12 cellular contexts compared by ENCODE assay signal in genomic region chr17:7018331-7018964, GRCh38. TPM values are rescaled to one million over a fixed set of nuclear protein-coding genes. Genes with fewer than 3 reads are reported as not detected.
A peak's percentile ranks its signal among the peaks of the same experiment; 100 is the strongest.
DNase-seq lines count a peak whose midpoint lies in the region; ATAC-seq and TF ChIP-seq lines count a peak whose summit lies in the region.
"Had no signal": no experiment of that assay in that cellular context is flagged by ENCODE, and none has a peak within 500 bp of the region (broad histone marks: within the 10 kb centered on the region; RNA-seq: fewer than 3 reads in every experiment).

No MANE protein-coding gene starts in this region.

- POLR2A ChIA-PET in naive thymus-derived CD8-positive, alpha-beta T cell (lab: Charles Lee), result interaction anchor here (1.1 to 10.3 kb wide), 4 partner anchors 8 to 24 kb away, joined by 3 to 81 read pairs (median 3); partner anchors contain the start of gene SLC16A13
- POLR2A ChIA-PET in naive thymus-derived CD4-positive, alpha-beta T cell (lab: Charles Lee), result interaction anchor here (1.2 kb wide), 1 partner anchor 10 kb away, joined by 3 read pairs; no protein-coding TSS in a partner anchor

- H3K4me3 Mint-ChIP-seq in activated CD4-positive, alpha-beta T cell treated with anti-CD3 and anti-CD28 coated beads, Interleukin-2, amount 10 ng/mL, durations not matched to agents 24 days and 14 days, result no peak overlapping the region
- peak overlapping the region in 1 of 10 donors; percentile 1 for H3K4me3 Mint-ChIP-seq in naive thymus-derived CD8-positive, alpha-beta T cell
- peak overlapping the region in 1 of 10 donors; percentile 55 for H3K4me3 Mint-ChIP-seq in naive thymus-derived CD4-positive, alpha-beta T cell
- H3K4me3 Mint-ChIP-seq in chondrocyte (ENCODE audit: unreplicated experiment), result no peak overlapping the region

- peaks cover 29% of the 10 kb centered on the region for H3K36me3 Mint-ChIP-seq in activated CD4-positive, alpha-beta T cell treated with anti-CD3 and anti-CD28 coated beads, Interleukin-2, amount 10 ng/mL, durations not matched to agents 24 days and 14 days (ENCODE audit: low read depth)
- peaks cover 0 to 12% (median 0%) of the 10 kb centered on the region in 3 donors for H3K36me3 Mint-ChIP-seq in naive thymus-derived CD8-positive, alpha-beta T cell
- peaks cover 0 to 19% (median 4%) of the 10 kb centered on the region in 5 donors for H3K36me3 Mint-ChIP-seq in naive thymus-derived CD4-positive, alpha-beta T cell
- H3K36me3 Mint-ChIP-seq in chondrocyte (ENCODE audit: low read depth), result peaks cover 5% of the 10 kb centered on the region

- TF ChIP-seq EP300 in transverse colon (IDR thresholded peaks at IDR 0.05; ENCODE audit: low read depth), result no peak

- H3K9me3 ChIP-seq in transverse colon, result no peaks in the 10 kb centered on the region
- H3K9me3 ChIP-seq in naive thymus-derived CD4-positive, alpha-beta T cell (ENCODE audit: control insufficient read depth in 2 of 3, low read length in 3 of 3), result no peaks in the 10 kb centered on the region

- peak overlapping the region; percentile 50 for H3K27ac Mint-ChIP-seq in activated CD4-positive, alpha-beta T cell treated with anti-CD3 and anti-CD28 coated beads, Interleukin-2, amount 10 ng/mL, durations not matched to agents 24 days and 14 days
- peak overlapping the region in 6 of 10 donors; percentile 29 to 98 (median 61) for H3K27ac Mint-ChIP-seq in naive thymus-derived CD8-positive, alpha-beta T cell
- peak overlapping the region in 4 of 9 donors; percentile 12 to 99 (median 50) for H3K27ac Mint-ChIP-seq in naive thymus-derived CD4-positive, alpha-beta T cell
- no peak overlapping the region for H3K27ac Mint-ChIP-seq in chondrocyte (ENCODE audit: unreplicated experiment)

- no peak for ATAC-seq in naive thymus-derived CD8-positive, alpha-beta T cell
- no peak for ATAC-seq in naive thymus-derived CD4-positive, alpha-beta T cell

- H3K36me3 ChIP-seq in transverse colon, result no peaks in the 10 kb centered on the region
- H3K36me3 ChIP-seq in naive thymus-derived CD4-positive, alpha-beta T cell (ENCODE audit: control insufficient read depth in 2 of 3, insufficient read depth in 3 of 3, low read length in 3 of 3), result peaks cover 0 to 13% (median 0%) of the 10 kb centered on the region in 3 experiments
- H3K36me3 ChIP-seq: cardiac muscle cell had no signal

- DNase-seq in activated CD4-positive, alpha-beta T cell treated with anti-CD3 and anti-CD28 coated beads, Interleukin-2, amount 10 ng/mL, durations not matched to agents 24 days and 14 days, result no peak
- no peak for DNase-seq in activated CD4-positive, alpha-beta T cell treated with anti-CD3 and anti-CD28 coated beads, Interleukin-2, amount 50 U/mL, for 48 hours
- peak; percentile 48 for DNase-seq in ecto neural progenitor cell (ENCODE audit: low spot score)
- no peak for DNase-seq in naive thymus-derived CD8-positive, alpha-beta T cell
- peak; percentile 34 for DNase-seq in transverse colon
- no peak for DNase-seq in naive thymus-derived CD4-positive, alpha-beta T cell
- DNase-seq in stimulated activated naive CD4-positive, alpha-beta T cell treated with Interleukin-2 at 50 U/mL for 16 hours (lab: John Stamatoyannopoulos, UW), result no peak
- no peak for DNase-seq in chondrocyte (ENCODE audit: low spot score)
- DNase-seq: ACHN; stimulated activated CD4-positive, alpha-beta T cell treated with anti-CD3 and anti-CD28 coated beads, Interleukin-12 subunit alpha, Interleukin-12 subunit beta, amount 100 ng/mL, for 4 hours had no signal

- H3K4me1 ChIP-seq in transverse colon, result peaks cover 14 to 68% (median 44%) of the 10 kb centered on the region in 4 donors
- peaks cover 33 to 52% of the 10 kb centered on the region in 2 donors for H3K4me1 ChIP-seq in naive thymus-derived CD4-positive, alpha-beta T cell (ENCODE audit: control insufficient read depth in 2 of 2, insufficient read depth in 2 of 2, low read length in 2 of 2)

- intact Hi-C loops in activated CD4-positive, alpha-beta T cell treated with anti-CD3 and anti-CD28 coated beads, Interleukin-2, amount 10 ng/mL, durations not matched to agents 24 days and 14 days (cut with micrococcal nuclease), result loop anchor here (10.0 kb wide), 1 partner anchor 264 kb away; the partner anchor contains the start of gene XAF1
- intact Hi-C loops in transverse colon (cut with DNase I; ENCODE audit: low total_unique reads), result no loop called here
- intact Hi-C loops in naive thymus-derived CD4-positive, alpha-beta T cell (cut with micrococcal nuclease), result loop anchor here in 1 of 2 donors (10.0 kb wide), 4 partner anchors 264 to 1366 kb away; partner anchors contain the start of genes FGF11, RPL26, TMEM102 and XAF1

- 60 to 74% methylated on average over 4 to 9 of the region's 10 CpGs for WGBS in transverse colon (ENCODE audit: low coverage in 1 of 2), 2 donors

- H3K4me3 ChIP-seq in transverse colon, result peak overlapping the region in 3 of 4 donors; percentile 37 to 45 (median 37)
- no peak overlapping the region for H3K4me3 ChIP-seq in naive thymus-derived CD4-positive, alpha-beta T cell (ENCODE audit: low read length)
- H3K4me3 ChIP-seq: cardiac muscle cell had no signal

- H3K9me3 Mint-ChIP-seq in activated CD4-positive, alpha-beta T cell treated with anti-CD3 and anti-CD28 coated beads, Interleukin-2, amount 10 ng/mL, durations not matched to agents 24 days and 14 days, result no peaks in the 10 kb centered on the region
- no peaks in the 10 kb centered on the region for H3K9me3 Mint-ChIP-seq in naive thymus-derived CD8-positive, alpha-beta T cell
- H3K9me3 Mint-ChIP-seq in naive thymus-derived CD4-positive, alpha-beta T cell, result peaks cover 0 to 1% (median 0%) of the 10 kb centered on the region in 11 donors
- no peaks in the 10 kb centered on the region for H3K9me3 Mint-ChIP-seq in chondrocyte (ENCODE audit: low read depth)

- peak overlapping the region; percentile 74 to 98 (median 89) for H3K27ac ChIP-seq in transverse colon
- no peak overlapping the region for H3K27ac ChIP-seq in naive thymus-derived CD4-positive, alpha-beta T cell (ENCODE audit: low read depth, low read length)
- H3K27ac ChIP-seq: cardiac muscle cell had no signal

- TF ChIP-seq CTCF in transverse colon (IDR thresholded peaks at IDR 0.05) (no peak), chondrocyte (IDR thresholded peaks at IDR 0.05) (no peak)

- peaks cover 74% of the 10 kb centered on the region for H3K4me1 Mint-ChIP-seq in activated CD4-positive, alpha-beta T cell treated with anti-CD3 and anti-CD28 coated beads, Interleukin-2, amount 10 ng/mL, durations not matched to agents 24 days and 14 days
- peaks cover 37 to 90% (median 69%) of the 10 kb centered on the region in 4 donors for H3K4me1 Mint-ChIP-seq in naive thymus-derived CD8-positive, alpha-beta T cell
- H3K4me1 Mint-ChIP-seq in naive thymus-derived CD4-positive, alpha-beta T cell, result peaks cover 24 to 76% (median 49%) of the 10 kb centered on the region in 7 donors
- peaks cover 40% of the 10 kb centered on the region for H3K4me1 Mint-ChIP-seq in chondrocyte (ENCODE audit: low read depth)

- no peaks in the 10 kb centered on the region for H3K27me3 Mint-ChIP-seq in activated CD4-positive, alpha-beta T cell treated with anti-CD3 and anti-CD28 coated beads, Interleukin-2, amount 10 ng/mL, durations not matched to agents 24 days and 14 days
- H3K27me3 Mint-ChIP-seq in naive thymus-derived CD8-positive, alpha-beta T cell, result peaks cover 0 to 8% (median 0%) of the 10 kb centered on the region in 5 donors
- H3K27me3 Mint-ChIP-seq in naive thymus-derived CD4-positive, alpha-beta T cell, result no peaks in the 10 kb centered on the region
- peaks cover 10% of the 10 kb centered on the region for H3K27me3 Mint-ChIP-seq in chondrocyte (ENCODE audit: low read depth)

- TF ChIP-seq POLR2A in transverse colon (IDR thresholded peaks at IDR 0.05), result no peak

- CTCF ChIA-PET in naive thymus-derived CD4-positive, alpha-beta T cell (lab: Charles Lee), result interaction anchor here (0.7 kb wide), 2 partner anchors 15 to 75 kb away, joined by 3 to 4 read pairs; no protein-coding TSS in a partner anchor

- in situ Hi-C loops in transverse colon (cut with MboI; ENCODE audit: low pct_ligation_motif_present in 1 of 4, low pct_unique_long_range_greater_than_20kb in 1 of 4, low sequenced_read_pairs in 3 of 4), result loop anchor here in 2 of 4 donors (25.0 kb wide), 2 partner anchors 356 to 381 kb away; partner anchors contain the start of genes C17orf100 (in 1 of the 2), KIAA0753 (in 1 of the 2), MED31 (in 1 of the 2) and TXNDC17 (in 1 of the 2)

- peaks cover 12% of the 10 kb centered on the region for H3K27me3 ChIP-seq in transverse colon
- no peaks in the 10 kb centered on the region for H3K27me3 ChIP-seq in naive thymus-derived CD4-positive, alpha-beta T cell (ENCODE audit: control insufficient read depth in 2 of 2, insufficient read depth in 2 of 2, low read length in 2 of 2)

RNA-seq across cellular contexts. Expression of gene BCL6B, which starts 4.4 kb away (rescaled TPM):
- total RNA-seq in activated CD4-positive, alpha-beta T cell treated with anti-CD3 and anti-CD28 coated beads, Interleukin-2, amount 10 ng/mL, durations not matched to agents 24 days and 14 days, result 0.90 and 0.91 TPM in 2 replicates
- not detected for total RNA-seq in naive thymus-derived CD8-positive, alpha-beta T cell
- polyA plus RNA-seq in naive thymus-derived CD8-positive, alpha-beta T cell, result not detected
- total RNA-seq in transverse colon (1 to 10 TPM in 1 of 4 donors, under 1 TPM in 2, not detected in 1; 0.32 to 1.8 (median 0.82) TPM), chondrocyte (not detected in 3 replicates)
- under 1 TPM in 1 of 5 experiments, not detected in 4; 0.70 TPM for total RNA-seq in naive thymus-derived CD4-positive, alpha-beta T cell
- polyA plus RNA-seq in naive thymus-derived CD4-positive, alpha-beta T cell, result not detected
- total RNA-seq: OCI-LY7 had no signal
- polyA plus RNA-seq: cardiac muscle cell had no signal

RNA-seq across cellular contexts. Expression of gene RNASEK, which starts 6.0 kb away (rescaled TPM):
- total RNA-seq in activated CD4-positive, alpha-beta T cell treated with anti-CD3 and anti-CD28 coated beads, Interleukin-2, amount 10 ng/mL, durations not matched to agents 24 days and 14 days, result 128 and 131 TPM in 2 replicates
- 100 to 1,000 TPM; 117 to 120 TPM for total RNA-seq in naive thymus-derived CD8-positive, alpha-beta T cell
- polyA plus RNA-seq in naive thymus-derived CD8-positive, alpha-beta T cell, result 100 to 1,000 TPM; 477 to 597 (median 559) TPM
- total RNA-seq in transverse colon, result 100 to 1,000 TPM in 2 of 4 donors, 10 to 100 TPM in 2; 38.8 to 177 (median 118) TPM
- 100 to 1,000 TPM; 107 to 184 (median 140) TPM for total RNA-seq in naive thymus-derived CD4-positive, alpha-beta T cell
- 100 to 1,000 TPM; 539 to 628 TPM for polyA plus RNA-seq in naive thymus-derived CD4-positive, alpha-beta T cell
- 241 to 266 TPM (median 259 TPM) in 3 replicates for total RNA-seq in chondrocyte

RNA-seq across cellular contexts. Expression of gene SLC16A13, which starts 17.4 kb away (rescaled TPM):
- total RNA-seq in activated CD4-positive, alpha-beta T cell treated with anti-CD3 and anti-CD28 coated beads, Interleukin-2, amount 10 ng/mL, durations not matched to agents 24 days and 14 days, result 12.4 and 13.5 TPM in 2 replicates
- 10 to 100 TPM; 11.5 to 14.7 TPM for total RNA-seq in naive thymus-derived CD8-positive, alpha-beta T cell
- 1 to 10 TPM in 1 of 3 donors, under 1 TPM in 2; 0.93 to 1.2 (median 0.97) TPM for polyA plus RNA-seq in naive thymus-derived CD8-positive, alpha-beta T cell
- total RNA-seq in transverse colon (1 to 10 TPM in 3 of 4 donors, not detected in 1; 2.4 to 8.6 (median 3.5) TPM), chondrocyte (3.5 to 5.4 TPM (median 4.8 TPM) in 3 replicates)
- 10 to 100 TPM in 3 of 5 experiments, 1 to 10 TPM in 2; 3.4 to 20.9 (median 15.0) TPM for total RNA-seq in naive thymus-derived CD4-positive, alpha-beta T cell
- polyA plus RNA-seq in naive thymus-derived CD4-positive, alpha-beta T cell, result 1 to 10 TPM; 1.8 to 3.5 TPM

RNA-seq across cellular contexts. Expression of gene ALOX12, which starts 22.6 kb away (rescaled TPM):
- total RNA-seq in activated CD4-positive, alpha-beta T cell treated with anti-CD3 and anti-CD28 coated beads, Interleukin-2, amount 10 ng/mL, durations not matched to agents 24 days and 14 days, result not detected in 2 replicates
- not detected for total RNA-seq in naive thymus-derived CD8-positive, alpha-beta T cell
- polyA plus RNA-seq in naive thymus-derived CD8-positive, alpha-beta T cell, result under 1 TPM; 0.09 to 0.31 (median 0.12) TPM
- not detected for total RNA-seq in transverse colon
- 1 to 10 TPM in 1 of 5 experiments, not detected in 4; 1.0 TPM for total RNA-seq in naive thymus-derived CD4-positive, alpha-beta T cell
- under 1 TPM; 0.08 to 0.48 TPM for polyA plus RNA-seq in naive thymus-derived CD4-positive, alpha-beta T cell
- total RNA-seq in chondrocyte, result not detected in 3 replicates
- total RNA-seq: OCI-LY7 had no signal

RNA-seq across cellular contexts. Expression of gene SLC16A11, which starts 25.4 kb away (rescaled TPM):
- total RNA-seq in activated CD4-positive, alpha-beta T cell treated with anti-CD3 and anti-CD28 coated beads, Interleukin-2, amount 10 ng/mL, durations not matched to agents 24 days and 14 days, result 0.16 and 0.40 TPM in 2 replicates
- total RNA-seq in naive thymus-derived CD8-positive, alpha-beta T cell, result 1 to 10 TPM; 2.8 to 3.5 TPM
- polyA plus RNA-seq in naive thymus-derived CD8-positive, alpha-beta T cell, result 1 to 10 TPM; 2.0 to 2.2 (median 2.0) TPM
- total RNA-seq in transverse colon (1 to 10 TPM in 2 of 4 donors, not detected in 2; 1.2 to 2.2 TPM), chondrocyte (0.41 to 0.85 TPM (median 0.47 TPM) in 3 replicates)
- total RNA-seq in naive thymus-derived CD4-positive, alpha-beta T cell, result 1 to 10 TPM in 3 of 5 experiments, under 1 TPM in 2; 0.24 to 1.7 (median 1.4) TPM
- polyA plus RNA-seq in naive thymus-derived CD4-positive, alpha-beta T cell, result 1 to 10 TPM; 1.1 TPM
- total RNA-seq: OCI-LY7 had no signal

Comparison
In these comparisons a context has a peak if more than half of its experiments do, and no peak if none do; other contexts are left out.
1. DNase-seq: peak in ecto neural progenitor cell (single experiment) and transverse colon (single experiment); none in activated CD4-positive, alpha-beta T cell treated with anti-CD3 and anti-CD28 coated beads, Interleukin-2, amount 10 ng/mL, durations not matched to agents 24 days and 14 days (single experiment), activated CD4-positive, alpha-beta T cell treated with anti-CD3 and anti-CD28 coated beads, Interleukin-2, amount 50 U/mL, for 48 hours (0 of 2), naive thymus-derived CD8-positive, alpha-beta T cell (0 of 10), naive thymus-derived CD4-positive, alpha-beta T cell (0 of 9), stimulated activated naive CD4-positive, alpha-beta T cell treated with Interleukin-2 at 50 U/mL for 16 hours (single experiment) and chondrocyte (single experiment).